Comparison of ENCODE assay signal across 8 cellular contexts in genomic region chr16:57186630-57187507, GRCh38. TPM values are rescaled to one million over a fixed set of nuclear protein-coding genes. Genes with fewer than 3 reads are reported as not detected.
DNase-seq lines count a peak whose midpoint lies in the region; ATAC-seq and TF ChIP-seq lines count a peak whose summit lies in the region.

No MANE protein-coding gene starts in this region.

- H3K4ac ChIP-seq in H9 (ENCODE audit: low read depth, low read length) = no peak overlapping the region

- H3F3A ChIP-seq in DOHH2 (ENCODE audit: control insufficient read depth, insufficient read depth) = no peaks in the 10 kb centered on the region

- H2BK15ac ChIP-seq in H9 (ENCODE audit: low read depth, low read length) = no peak overlapping the region

- no peak overlapping the region for H4K5ac ChIP-seq in H9 (ENCODE audit: insufficient read length, low read depth, low read length)

- H2BK12ac ChIP-seq in H9 (ENCODE audit: insufficient read length, low read depth, low read length) = no peak overlapping the region

- H3K4me1 ChIP-seq in DOHH2 (ENCODE audit: control insufficient read depth, low read length) (peaks cover 31% of the 10 kb centered on the region), H9 (ENCODE audit: insufficient read depth, low read length) (peaks cover 2% of the 10 kb centered on the region; the same call in 1 of the 2 replicates), Panc1 (ENCODE audit: control insufficient read depth, insufficient read depth, low read length) (peaks cover 18% of the 10 kb centered on the region), iPS-18a (ENCODE audit: control insufficient read depth, low read depth, low read length) (peaks cover 11% of the 10 kb centered on the region), skeletal muscle tissue (ENCODE audit: control insufficient read depth in 3 of 3, insufficient read depth in 3 of 3, low read length in 3 of 3) (peaks cover 12 to 36% (median 26%) of the 10 kb centered on the region in 3 donors)

- TSS peak; percentile 73 for BruUV-seq in Panc1 (replicated peaks; lab: Mats Ljungman, UMichigan)

- no peak overlapping the region for H2BK5ac ChIP-seq in H9 (ENCODE audit: insufficient read length, low read length)

- no peak overlapping the region for H3K14ac ChIP-seq in H9 (ENCODE audit: insufficient read depth, low read length)

- peak; percentile 28 for ATAC-seq in Panc1
- no peak for ATAC-seq in HG03108 (IDR thresholded peaks at IDR 0.05; ENCODE audit: unreplicated experiment)

- H3K23ac ChIP-seq in H9 (ENCODE audit: insufficient read length, low read depth, low read length) = no peak overlapping the region

- H3K4me1 Mint-ChIP-seq in H9 = peaks cover 35 to 36% of the 10 kb centered on the region in 2 experiments

- CTCF ChIA-PET in Panc1 (lab: Charles Lee) = no interaction called here

- peaks cover 13% of the 10 kb centered on the region for H3K36me3 ChIP-seq in DOHH2 (ENCODE audit: control insufficient read depth, low read length)
- peaks cover 4% of the 10 kb centered on the region for H3K36me3 ChIP-seq in Panc1 (ENCODE audit: control insufficient read depth, insufficient read depth, low read length)
- H3K36me3 ChIP-seq in iPS-18a (ENCODE audit: control insufficient read depth, low read depth, low read length) = no peaks in the 10 kb centered on the region
- no peaks in the 10 kb centered on the region for H3K36me3 ChIP-seq in skeletal muscle tissue (ENCODE audit: control insufficient read depth in 3 of 3, insufficient read depth in 3 of 3, low read length in 3 of 3)

- no peak overlapping the region for H4K91ac ChIP-seq in H9 (ENCODE audit: insufficient read length, low read depth, low read length)

- H4K8ac ChIP-seq in H9 (replicated peaks; ENCODE audit: insufficient read length, low read depth, low read length) = no peak overlapping the region

- WGBS in H9 (ENCODE audit: extremely low coverage, insufficient read length, low lambda C conversion rate) = no CpG with 5 or more reads among the region's 31 CpGs

- POLR2A ChIA-PET in Panc1 (lab: Charles Lee) = interaction anchor here (0.6 kb wide), 1 partner anchor 9 kb away, joined by 4 read pairs; no protein-coding TSS in a partner anchor

- H3K9me3 ChIP-seq in DOHH2 (ENCODE audit: control insufficient read depth, insufficient read depth, low read length) = no peaks in the 10 kb centered on the region
- H3K9me3 ChIP-seq in H9 (ENCODE audit: control insufficient read depth, low read depth, low read length) = no peaks in the 10 kb centered on the region
- H3K9me3 ChIP-seq in Panc1 (ENCODE audit: control insufficient read depth, insufficient read depth, low read depth, low read length) = no peaks in the 10 kb centered on the region
- no peaks in the 10 kb centered on the region for H3K9me3 ChIP-seq in iPS-18a (ENCODE audit: control insufficient read depth, low read depth, low read length)
- no peaks in the 10 kb centered on the region for H3K9me3 ChIP-seq in skeletal muscle tissue (ENCODE audit: control insufficient read depth in 3 of 3, low read length in 3 of 3)

- no peaks in the 10 kb centered on the region; a peak in 1 of 5 replicates for H3K9me3 Mint-ChIP-seq in H9

- H3K27ac ChIP-seq in DOHH2 (ENCODE audit: low read depth, low read length) = peak overlapping the region; percentile 44
- H3K27ac ChIP-seq in H9 (ENCODE audit: insufficient read length, low read depth, low read length) = no peak overlapping the region
- peak overlapping the region; percentile 92 for H3K27ac ChIP-seq in Panc1 (ENCODE audit: low read length)
- no peak overlapping the region for H3K27ac ChIP-seq in iPS-18a (ENCODE audit: low read length)
- peak overlapping the region; percentile 94 for H3K27ac ChIP-seq in skeletal muscle tissue (ENCODE audit: low read depth, low read length)

- H3K4me2 ChIP-seq in DOHH2 (ENCODE audit: low read length) (peak overlapping the region; percentile 76), H9 (ENCODE audit: insufficient read depth, insufficient read length, low read length) (peak overlapping the region; percentile 90)

- H3K23me2 ChIP-seq in H9 (ENCODE audit: insufficient read length, low read depth, low read length, poor library complexity, severe bottlenecking) = peaks cover 14% of the 10 kb centered on the region

- H3K79me2 ChIP-seq in DOHH2 (ENCODE audit: control insufficient read depth, low read length) (peaks cover 96% of the 10 kb centered on the region), H9 (ENCODE audit: insufficient read depth, low read length) (peaks cover 22% of the 10 kb centered on the region)

- no peaks in the 10 kb centered on the region for H3K27me3 Mint-ChIP-seq in H9 (ENCODE audit: low read depth)

- no peak overlapping the region for H2AK5ac ChIP-seq in H9 (ENCODE audit: insufficient read length, low read length)

- H3K18ac ChIP-seq in H9 (ENCODE audit: insufficient read length, low read depth, low read length) = no peak overlapping the region

- no peak overlapping the region for H2BK20ac ChIP-seq in H9 (ENCODE audit: low read depth, low read length, poor library complexity, severe bottlenecking)

- peak overlapping the region; percentile 86 to 99 (median 94) for H3K27ac Mint-ChIP-seq in H9

- H3K4me3 ChIP-seq in DOHH2 (ENCODE audit: low read length) (peak overlapping the region; percentile 87), Panc1 (ENCODE audit: low read depth in 2 of 2, low read length in 2 of 2) (peak overlapping the region; percentile 79 to 97), iPS-18a (ENCODE audit: low read length) (peak overlapping the region; percentile 75), skeletal muscle tissue (ENCODE audit: low read length in 3 of 3) (peak overlapping the region; percentile 82 to 93 (median 85))

- H3T11ph ChIP-seq in H9 (ENCODE audit: low read length) = no peak overlapping the region

- H2AFZ ChIP-seq in H9 (ENCODE audit: low read length) = no peak overlapping the region

- peaks cover 0 to 3% (median 0%) of the 10 kb centered on the region in 3 experiments; a peak in 3 of 7 replicates for H3K36me3 Mint-ChIP-seq in H9 (ENCODE audit: insufficient read depth in 1 of 3, low read depth in 3 of 3)

- no peak for TF ChIP-seq CTCF in DOHH2 (IDR thresholded peaks at IDR 0.05; ENCODE audit: low read depth, low read length, poor library complexity, severe bottlenecking)
- no peak; the same call in 2 of the 3 replicates for TF ChIP-seq CTCF in H9 (conservative IDR thresholded peaks at IDR 0.05)
- no peak for TF ChIP-seq CTCF in Panc1 (IDR thresholded peaks at IDR 0.05)

- in situ Hi-C loops in Panc1 (cut with HindIII; ENCODE audit: low pct_unique_long_range_greater_than_20kb, low sequenced_read_pairs) = no loop called here

- H3K4me3 Mint-ChIP-seq in H9 = peak overlapping the region; percentile 98 to 99

- H3K27me3 ChIP-seq in DOHH2 (ENCODE audit: control insufficient read depth, low read length) (no peaks in the 10 kb centered on the region), H9 (ENCODE audit: insufficient read depth, low read length) (no peaks in the 10 kb centered on the region), Panc1 (ENCODE audit: control insufficient read depth, insufficient read depth, low read length) (no peaks in the 10 kb centered on the region), iPS-18a (ENCODE audit: control insufficient read depth, insufficient read depth, low read length) (no peaks in the 10 kb centered on the region), skeletal muscle tissue (ENCODE audit: control insufficient read depth in 3 of 3, insufficient read depth in 3 of 3, low read length in 3 of 3) (no peaks in the 10 kb centered on the region)

- DNase-seq in H9 = peak; percentile 28
- DNase-seq in Panc1 (ENCODE audit: low read depth, low spot score) = no peak
- peak; percentile 50 for DNase-seq in astrocyte of the hippocampus (ENCODE audit: low read depth, low spot score)
- no peak for DNase-seq in HuH-7.5 (ENCODE audit: low spot score)

- H2BK120ac ChIP-seq in H9 (ENCODE audit: low read depth, low read length, poor library complexity, severe bottlenecking) = no peak overlapping the region

- intact Hi-C loops in Panc1 (cut with micrococcal nuclease; ENCODE audit: unreplicated experiment) = no loop called here

- peak overlapping the region; percentile 61 for H3K9ac ChIP-seq in H9 (ENCODE audit: extremely low read depth, insufficient read length, low read length)
- H3K9ac ChIP-seq in iPS-18a (ENCODE audit: low read length) = peak overlapping the region; percentile 81
- H3K9ac ChIP-seq in skeletal muscle tissue (ENCODE audit: low read depth in 1 of 3, low read length in 3 of 3) = peak overlapping the region; percentile 93 to 97 (median 96)

- no peaks in the 10 kb centered on the region for H4K20me1 ChIP-seq in DOHH2 (ENCODE audit: control insufficient read depth, insufficient read depth, low read depth, low read length)
- no peaks in the 10 kb centered on the region for H4K20me1 ChIP-seq in H9 (ENCODE audit: control insufficient read depth, insufficient read depth, insufficient read length)

- H3K56ac ChIP-seq in H9 (ENCODE audit: insufficient read length, low read depth, low read length) = no peak overlapping the region

- no peaks in the 10 kb centered on the region for H3K9me2 ChIP-seq in DOHH2 (replicated peaks; ENCODE audit: control insufficient read depth, low read length)

- H3K79me1 ChIP-seq in H9 (ENCODE audit: insufficient read depth, low read depth, low read length, poor library complexity, severe bottlenecking) = peaks cover 4% of the 10 kb centered on the region

RNA-seq across cellular contexts. Expression of gene RSPRY1, which starts 0.7 kb away (rescaled TPM):
- total RNA-seq in H9 (2021) (34.4 and 36.1 TPM in 2 replicates), Panc1 (2021; ENCODE audit: unreplicated experiment) (29.4 TPM), skeletal muscle tissue (36.5 TPM)
- 16.2 TPM for polyA plus RNA-seq in Panc1 (2012; ENCODE audit: insufficient read length)

RNA-seq across cellular contexts. Expression of gene PSME3IP1, which starts 1.0 kb away (rescaled TPM):
- 102 and 103 TPM in 2 replicates for total RNA-seq in H9 (2021)
- total RNA-seq in Panc1 (2021; ENCODE audit: unreplicated experiment) = 67.6 TPM
- polyA plus RNA-seq in Panc1 (2012; ENCODE audit: insufficient read length) = 39.9 TPM
- total RNA-seq in skeletal muscle tissue = 36.5 TPM

RNA-seq across cellular contexts. Expression of gene ARL2BP, which starts 58.2 kb away (rescaled TPM):
- total RNA-seq in H9 (2021) (18.0 and 19.2 TPM in 2 replicates), Panc1 (2021; ENCODE audit: unreplicated experiment) (47.7 TPM), skeletal muscle tissue (37.1 TPM)
- 45.3 TPM for polyA plus RNA-seq in Panc1 (2012; ENCODE audit: insufficient read length)

Comparison
In these comparisons a context has a peak if more than half of its experiments do, and no peak if none do; other contexts are left out.
1. H3K27ac ChIP-seq: peak in DOHH2 (single experiment), Panc1 (single experiment) and skeletal muscle tissue (single experiment); none in H9 (single experiment) and iPS-18a (single experiment).
2. DNase-seq: peak in H9 (single experiment) and astrocyte of the hippocampus (single experiment); none in Panc1 (single experiment) and HuH-7.5 (single experiment).
3. Peak in every context shown above with its lines, with median percentiles within 50 percentile points of each other: H3K4me3 ChIP-seq and H3K9ac ChIP-seq.